Comparison of ENCODE assay signal across 12 cellular contexts in genomic region chr18:3579701-3580100, GRCh38.
A peak's percentile ranks its signal among the peaks of the same experiment; 100 is the strongest.
DNase-seq lines count a peak whose midpoint lies in the region; ATAC-seq and TF ChIP-seq lines count a peak whose summit lies in the region.
"Had no signal": no experiment of that assay in that cellular context is flagged by ENCODE, and none has a peak within 500 bp of the region (broad histone marks: within the 10 kb centered on the region; RNA-seq: fewer than 3 reads in every experiment).

No MANE protein-coding gene starts in this region.

- DNase-seq in AG20443 (ENCODE audit: low spot score) (peak; percentile 62), RKO (ENCODE audit: low spot score) (peak; percentile 74), epithelial cell of esophagus (ENCODE audit: low read depth) (peak; percentile 75), hypothalamus (lab: John Stamatoyannopoulos, UW) (no peak), SW 1271 (lab: John Stamatoyannopoulos, UW) (no peak), DMS 273 treated with DMSO at 0.1 percent for 48 hours (lab: John Stamatoyannopoulos, UW) (no peak)
- DNase-seq: BE2C, GF-D8, NCI-H1048, T-helper 9 cell had no signal

- WGBS in mesodermal cell (ENCODE audit: insufficient coverage in 2 of 2), 2 experiments = 100% methylated on average over 1 of the region's 4 CpGs; no CpG with 5 or more reads in 1 of the 2 experiments

- ATAC-seq in GM18868 (IDR thresholded peaks at IDR 0.05; ENCODE audit: unreplicated experiment) = no peak

- H3K4me1 ChIP-seq in mesodermal cell (ENCODE audit: control insufficient read depth, insufficient read depth, low read length, poor library complexity, severe bottlenecking) = peaks cover 8% of the 10 kb centered on the region
- H3K4me1 ChIP-seq: BE2C had no signal

- peak overlapping the region; percentile 29 for H3K27ac ChIP-seq in mesodermal cell (ENCODE audit: low read depth, low read length, severe bottlenecking)

- TF ChIP-seq CTCF in epithelial cell of esophagus (IDR thresholded peaks at IDR 0.05; ENCODE audit: insufficient read depth, low read depth, low read length, missing control alignments) = no peak

- H3K36me3 ChIP-seq in mesodermal cell (ENCODE audit: control insufficient read depth, insufficient read depth, low read length) = no peaks in the 10 kb centered on the region
- H3K36me3 ChIP-seq: BE2C had no signal

- H3K4me3 ChIP-seq in epithelial cell of esophagus (ENCODE audit: low read length) (no peak overlapping the region), mesodermal cell (ENCODE audit: extremely low read depth, insufficient read depth, low read length, poor library complexity, severe bottlenecking) (no peak overlapping the region)

- no peaks in the 10 kb centered on the region for H3K9me3 ChIP-seq in mesodermal cell (ENCODE audit: control insufficient read depth, low read length)
- H3K9me3 ChIP-seq: BE2C had no signal

Comparison
In these comparisons a context has a peak if more than half of its experiments do, and no peak if none do; other contexts are left out.
1. DNase-seq: peak in AG20443 (single experiment), RKO (single experiment) and epithelial cell of esophagus (single experiment); none in hypothalamus (0 of 51), SW 1271 (0 of 2) and DMS 273 treated with DMSO at 0.1 percent for 48 hours (single experiment).